In genomic region chr16:75254359-75254837, GRCh38 we compare ENCODE assay signal across 8 cellular contexts. TPM values are rescaled to one million over a fixed set of nuclear protein-coding genes. Genes with fewer than 3 reads are reported as not detected.
DNase-seq lines count a peak whose midpoint lies in the region; ATAC-seq, FAIRE-seq and TF ChIP-seq lines count a peak whose summit lies in the region.

No MANE protein-coding gene starts in this region.

- CTCF ChIA-PET in mammary epithelial cell (lab: Charles Lee; ENCODE audit: low non-redundant PET): interaction anchor here (0.6 to 0.7 kb wide), 2 partner anchors 13 to 263 kb away, joined by 3 to 5 read pairs; no protein-coding TSS in a partner anchor

- H3K9me3 ChIP-seq in HUES64 (ENCODE audit: insufficient read depth, low read depth, low read length): no peaks in the 10 kb centered on the region
- no peaks in the 10 kb centered on the region for H3K9me3 ChIP-seq in mammary epithelial cell (replicated peaks; ENCODE audit: insufficient read depth, low read length)
- H3K9me3 ChIP-seq in kidney (ENCODE audit: control insufficient read depth in 1 of 2, low read length in 2 of 2): no peaks in the 10 kb centered on the region

- 51% methylated on average over 4 of the region's 5 CpGs for WGBS in HUES64
- 0% methylated on average over 3 of the region's 5 CpGs for WGBS in mammary epithelial cell (ENCODE audit: low coverage, missing lambda C conversion rate)

- H3K79me2 ChIP-seq in mammary epithelial cell (ENCODE audit: insufficient read depth, low read length): peaks cover 96% of the 10 kb centered on the region

- ATAC-seq in HG02840 (IDR thresholded peaks at IDR 0.05; ENCODE audit: low FRiP score, unreplicated experiment) (no peak), GM18498 (IDR thresholded peaks at IDR 0.05; ENCODE audit: unreplicated experiment) (no peak)

- H3K4me1 ChIP-seq in HUES64 (ENCODE audit: insufficient read depth, low read length): peaks cover 62% of the 10 kb centered on the region
- peaks cover 77% of the 10 kb centered on the region for H3K4me1 ChIP-seq in mammary epithelial cell (ENCODE audit: insufficient read depth, low read length)
- H3K4me1 ChIP-seq in kidney (ENCODE audit: control insufficient read depth in 1 of 2, insufficient read depth in 1 of 2, low read depth in 1 of 2, low read length in 2 of 2): peaks cover 57 to 70% of the 10 kb centered on the region in 2 donors

- peak overlapping the region; percentile 20 for H3K4me2 ChIP-seq in mammary epithelial cell (ENCODE audit: insufficient read depth, low read depth, low read length)

- dilution Hi-C loops in mammary epithelial cell (cut with HindIII; ENCODE audit: low sequenced_read_pairs): no loop called here

- H3K27ac ChIP-seq in HUES64 (ENCODE audit: low read depth, low read length) (peak overlapping the region; percentile 99), mammary epithelial cell (ENCODE audit: insufficient read depth, low read depth, low read length) (no peak overlapping the region), kidney (ENCODE audit: low read depth in 2 of 2, low read length in 2 of 2) (peak overlapping the region; percentile 1 to 32), temporal lobe (ENCODE audit: low read depth, low read length) (peak overlapping the region; percentile 68)

- intact Hi-C loops in mammary epithelial cell (cut with micrococcal nuclease) (loop anchor here (1.0 kb wide), 1 partner anchor 10 kb away; no protein-coding TSS in a partner anchor), kidney (cut with DNase I) (no loop called here)

- no peak for FAIRE-seq in kidney (lab: Jason Lieb, UNC)

- H3K4me3 ChIP-seq in HUES64 (ENCODE audit: low read length) (no peak overlapping the region), mammary epithelial cell (replicated peaks in 1 of 3; ENCODE audit: insufficient read depth in 1 of 3, low read depth in 2 of 3, low read length in 3 of 3) (no peak overlapping the region), kidney (ENCODE audit: low read length in 2 of 2) (no peak overlapping the region)

- H3K9ac ChIP-seq in HUES64 (ENCODE audit: low read depth, low read length) (peak overlapping the region; percentile 58; the same call in 1 of the 2 replicates), mammary epithelial cell (ENCODE audit: insufficient read depth, low read length) (no peak overlapping the region), kidney (ENCODE audit: low read length in 2 of 2) (peak overlapping the region in 1 of 2 donors; percentile 40)

- H2AFZ ChIP-seq in mammary epithelial cell (ENCODE audit: low read depth, low read length): no peak overlapping the region

- in situ Hi-C loops in mammary epithelial cell (cut with MboI; ENCODE audit: low sequenced_read_pairs in 2 of 2): no loop called here

- H3K36me3 ChIP-seq in HUES64 (ENCODE audit: insufficient read depth, low read length) (no peaks in the 10 kb centered on the region), mammary epithelial cell (ENCODE audit: insufficient read depth, low read length) (no peaks in the 10 kb centered on the region), kidney (ENCODE audit: control insufficient read depth in 1 of 2, insufficient read depth in 2 of 2, low read length in 2 of 2) (no peaks in the 10 kb centered on the region)

- no peak for TF ChIP-seq CTCF in mammary epithelial cell (conservative IDR thresholded peaks at IDR 0.05 in 1 of 2, IDR thresholded peaks at IDR 0.05 in 1 of 2; ENCODE audit: extremely low read depth in 1 of 2, insufficient read depth in 1 of 2, low read depth in 1 of 2, low read length in 2 of 2)
- no peak for TF ChIP-seq CTCF in kidney (IDR thresholded peaks at IDR 0.05; ENCODE audit: borderline replicate concordance, extremely low read depth, insufficient read depth)

- peak; percentile 86 for DNase-seq in mammary epithelial cell
- DNase-seq in kidney: peak; percentile 73
- no peak for DNase-seq in DMS79 treated with DMSO at 0.1 percent for 48 hours (lab: John Stamatoyannopoulos, UW)
- no peak for DNase-seq in activated CD8-positive, alpha-beta memory T cell treated with anti-CD3 and anti-CD28 coated beads, Interleukin-2, amount 50 U/mL, for 4 hours

- H3K27me3 ChIP-seq in HUES64 (ENCODE audit: insufficient read depth, low read length): no peaks in the 10 kb centered on the region
- H3K27me3 ChIP-seq in mammary epithelial cell (ENCODE audit: insufficient read depth, low read length): no peaks in the 10 kb centered on the region

- H4K20me1 ChIP-seq in mammary epithelial cell (ENCODE audit: insufficient read depth, low read length): peaks cover 3% of the 10 kb centered on the region

- no TSS peak for BruUV-seq in mammary epithelial cell (replicated peaks; lab: Mats Ljungman, UMichigan)

RNA-seq across cellular contexts. Expression of gene BCAR1, which starts 3.0 kb away (rescaled TPM):
- polyA plus RNA-seq in HUES64 (2013, experiment 1 of 2): 43.7 TPM
- polyA plus RNA-seq in HUES64 (2013, experiment 2 of 2): 40.2 TPM
- total RNA-seq in mammary epithelial cell (100 to 1,000 TPM in 1 of 2 donors, 10 to 100 TPM in 1; 58.0 to 103 TPM), kidney (123 TPM), temporal lobe (17.2 TPM)
- polyA plus RNA-seq in mammary epithelial cell (46.8 TPM), kidney (ENCODE audit: insufficient read depth, low read depth, low replicate concordance) (69.1 TPM)
- 19.5 TPM for polyA minus RNA-seq in mammary epithelial cell

RNA-seq across cellular contexts. Expression of gene CTRB1, which starts 35.6 kb away (rescaled TPM):
- not detected for polyA plus RNA-seq in HUES64 (2013, experiment 1 of 2)
- polyA plus RNA-seq in HUES64 (2013, experiment 2 of 2): not detected
- total RNA-seq in mammary epithelial cell: not detected
- polyA plus RNA-seq in mammary epithelial cell: not detected
- not detected for polyA minus RNA-seq in mammary epithelial cell
- total RNA-seq in kidney: not detected
- polyA plus RNA-seq in kidney (ENCODE audit: insufficient read depth, low read depth, low replicate concordance): not detected
- not detected for total RNA-seq in temporal lobe

RNA-seq across cellular contexts. Expression of gene CTRB2, which starts 47.4 kb away (rescaled TPM):
- polyA plus RNA-seq in HUES64 (2013, experiment 1 of 2): not detected
- not detected for polyA plus RNA-seq in HUES64 (2013, experiment 2 of 2)
- total RNA-seq in mammary epithelial cell (not detected), kidney (not detected), temporal lobe (not detected)
- polyA plus RNA-seq in mammary epithelial cell (not detected), kidney (ENCODE audit: insufficient read depth, low read depth, low replicate concordance) (not detected)
- not detected for polyA minus RNA-seq in mammary epithelial cell

Comparison
In these comparisons a context has a peak if more than half of its experiments do, and no peak if none do; other contexts are left out.
1. DNase-seq: peak in mammary epithelial cell (single experiment) and kidney (single experiment); none in DMS79 treated with DMSO at 0.1 percent for 48 hours (single experiment) and activated CD8-positive, alpha-beta memory T cell treated with anti-CD3 and anti-CD28 coated beads, Interleukin-2, amount 50 U/mL, for 4 hours (single experiment).